19 cellular contexts compared by ENCODE assay signal in genomic region chr15:93070136-93070535, GRCh38. TPM values are rescaled to one million over a fixed set of nuclear protein-coding genes. Genes with fewer than 3 reads are reported as not detected.
DNase-seq lines count a peak whose midpoint lies in the region; ATAC-seq and TF ChIP-seq lines count a peak whose summit lies in the region.
"Had no signal": no experiment of that assay in that cellular context is flagged by ENCODE, and none has a peak within 500 bp of the region (broad histone marks: within the 10 kb centered on the region; RNA-seq: fewer than 3 reads in every experiment).

No MANE protein-coding gene starts in this region.

- no peak for TF ChIP-seq POLR2A in heart left ventricle (IDR thresholded peaks at IDR 0.05)

- peaks cover 0 to 55% (median 17%) of the 10 kb centered on the region in 12 donors for H3K4me1 ChIP-seq in heart left ventricle
- H3K4me1 ChIP-seq in neural progenitor cell, result peaks cover 83% of the 10 kb centered on the region

- H3K36me3 Mint-ChIP-seq in neural progenitor cell (peaks cover 32% of the 10 kb centered on the region), type B pancreatic cell (peaks cover 18% of the 10 kb centered on the region)
- peaks cover 5% of the 10 kb centered on the region for H3K36me3 Mint-ChIP-seq in activated T-helper 17 cell treated with anti-CD3 and anti-CD28 coated beads, Interleukin-2, amount 50 U/mL, for 72 hours (ENCODE audit: low read depth)

- H4K20me1 ChIP-seq in neural progenitor cell (ENCODE audit: low read depth), result peaks cover 98% of the 10 kb centered on the region

- H3K27ac Mint-ChIP-seq in neural progenitor cell, result no peak overlapping the region
- peak overlapping the region; percentile 90 for H3K27ac Mint-ChIP-seq in type B pancreatic cell
- no peak overlapping the region for H3K27ac Mint-ChIP-seq in activated T-helper 17 cell treated with anti-CD3 and anti-CD28 coated beads, Interleukin-2, amount 50 U/mL, for 72 hours
- H3K27ac Mint-ChIP-seq: activated CD4-positive, alpha-beta T cell treated with anti-CD3 and anti-CD28 coated beads for 36 hours; effector memory CD8-positive, alpha-beta T cell had no signal

- no peaks in the 10 kb centered on the region for H3K27me3 Mint-ChIP-seq in neural progenitor cell (ENCODE audit: insufficient read depth, low read depth)
- H3K27me3 Mint-ChIP-seq in type B pancreatic cell, result peaks cover 11% of the 10 kb centered on the region
- peaks cover 49% of the 10 kb centered on the region for H3K27me3 Mint-ChIP-seq in activated T-helper 17 cell treated with anti-CD3 and anti-CD28 coated beads, Interleukin-2, amount 50 U/mL, for 72 hours

- H3F3A ChIP-seq in neural progenitor cell (ENCODE audit: low read depth), result peaks cover 94% of the 10 kb centered on the region

- peaks cover 100% of the 10 kb centered on the region for H3K79me2 ChIP-seq in neural progenitor cell (ENCODE audit: low read depth)

- H3K4me2 ChIP-seq in neural progenitor cell, result peak overlapping the region; percentile 100

- TF ChIP-seq CTCF in heart left ventricle (IDR thresholded peaks at IDR 0.05), result no peak
- no peak for TF ChIP-seq CTCF in epithelial cell of esophagus (IDR thresholded peaks at IDR 0.05; ENCODE audit: insufficient read depth, low read depth, low read length, missing control alignments)
- no peak for TF ChIP-seq CTCF in neural progenitor cell (IDR thresholded peaks at IDR 0.05)
- TF ChIP-seq CTCF in type B pancreatic cell (conservative IDR thresholded peaks at IDR 0.05), result no peak

- no peak overlapping the region for H2AFZ ChIP-seq in neural progenitor cell (replicated peaks)

- H3K9me3 ChIP-seq in heart left ventricle, result no peaks in the 10 kb centered on the region
- no peaks in the 10 kb centered on the region for H3K9me3 ChIP-seq in neural progenitor cell (ENCODE audit: low read depth)

- DNase-seq in heart left ventricle, result no peak
- DNase-seq in left ventricle myocardium superior, result no peak
- peak; percentile 36 for DNase-seq in epithelial cell of esophagus (ENCODE audit: low read depth)
- DNase-seq in neural progenitor cell (ENCODE audit: low spot score), result no peak
- DNase-seq in type B pancreatic cell (ENCODE audit: extremely low spot score, unreplicated experiment), result no peak
- DNase-seq in NCI-H1930 (lab: John Stamatoyannopoulos, UW), result no peak
- DNase-seq in NCI-H774 (lab: John Stamatoyannopoulos, UW), result no peak
- DNase-seq: activated CD4-positive, alpha-beta T cell treated with anti-CD3 and anti-CD28 coated beads for 36 hours; activated effector memory CD4-positive, alpha-beta T cell treated with Interleukin-2 at 50 U/mL for 16 hours; DMS 273 treated with DMSO at 0.1 percent for 48 hours; effector memory CD8-positive, alpha-beta T cell; GF-D8; hypothalamus; midbrain; NCI-H1417 treated with DMSO at 0.1 percent for 48 hours; stimulated activated CD4-positive, alpha-beta T cell treated with anti-CD3 and anti-CD28 coated beads, Interleukin-4, amount 100 ng/mL, for 4 hours had no signal

- ATAC-seq in heart left ventricle (no peak), left ventricle myocardium superior (no peak)
- ATAC-seq in activated T-helper 17 cell treated with anti-CD3 and anti-CD28 coated beads, Interleukin-2, amount 50 U/mL, for 72 hours (replicated peaks), result no peak
- ATAC-seq: activated CD4-positive, alpha-beta T cell treated with anti-CD3 and anti-CD28 coated beads for 36 hours; effector memory CD8-positive, alpha-beta T cell; GM12878 had no signal

- peak overlapping the region; percentile 97 for H3K4me3 Mint-ChIP-seq in neural progenitor cell
- H3K4me3 Mint-ChIP-seq in type B pancreatic cell, result peak overlapping the region; percentile 97
- no peak overlapping the region for H3K4me3 Mint-ChIP-seq in activated T-helper 17 cell treated with anti-CD3 and anti-CD28 coated beads, Interleukin-2, amount 50 U/mL, for 72 hours
- H3K4me3 Mint-ChIP-seq: activated CD4-positive, alpha-beta T cell treated with anti-CD3 and anti-CD28 coated beads for 36 hours; central memory CD8-positive, alpha-beta T cell; effector memory CD8-positive, alpha-beta T cell had no signal

- H3K4me3 ChIP-seq in heart left ventricle (peak overlapping the region in 8 of 12 donors; percentile 64 to 77 (median 68)), epithelial cell of esophagus (ENCODE audit: low read length) (no peak overlapping the region), neural progenitor cell (peak overlapping the region; percentile 95)
- H3K4me3 ChIP-seq: GM12878 had no signal

- H3K27ac ChIP-seq in heart left ventricle (peak overlapping the region in 5 of 12 donors; percentile 20 to 91 (median 88)), neural progenitor cell (peak overlapping the region; percentile 83)

- no peak overlapping the region for H3K9ac ChIP-seq in neural progenitor cell

- H3K4me1 Mint-ChIP-seq in neural progenitor cell, result peaks cover 70% of the 10 kb centered on the region
- peaks cover 58% of the 10 kb centered on the region for H3K4me1 Mint-ChIP-seq in type B pancreatic cell (ENCODE audit: unreplicated experiment)
- peaks cover 6% of the 10 kb centered on the region for H3K4me1 Mint-ChIP-seq in activated T-helper 17 cell treated with anti-CD3 and anti-CD28 coated beads, Interleukin-2, amount 50 U/mL, for 72 hours

- peaks cover 5% of the 10 kb centered on the region for H3K9me3 Mint-ChIP-seq in neural progenitor cell
- no peaks in the 10 kb centered on the region for H3K9me3 Mint-ChIP-seq in type B pancreatic cell
- no peaks in the 10 kb centered on the region for H3K9me3 Mint-ChIP-seq in activated T-helper 17 cell treated with anti-CD3 and anti-CD28 coated beads, Interleukin-2, amount 50 U/mL, for 72 hours
- H3K9me3 Mint-ChIP-seq: central memory CD8-positive, alpha-beta T cell; effector memory CD8-positive, alpha-beta T cell had no signal

- intact Hi-C loops in heart left ventricle (cut with DNase I), result loop anchor here in 1 of 10 donors (5.0 kb wide), 1 partner anchor 38 kb away; no protein-coding TSS in a partner anchor
- intact Hi-C loops in left ventricle myocardium superior (cut with micrococcal nuclease), result loop anchor here (5.0 kb wide), 1 partner anchor 33 kb away; no protein-coding TSS in a partner anchor

- peaks cover 0 to 42% (median 0%) of the 10 kb centered on the region in 9 donors for H3K27me3 ChIP-seq in heart left ventricle
- no peaks in the 10 kb centered on the region for H3K27me3 ChIP-seq in neural progenitor cell

- 72 to 80% (median 78%) methylated on average over 10 of the region's 10 CpGs for WGBS in heart left ventricle, 4 donors

- peaks cover 0 to 5% (median 0%) of the 10 kb centered on the region in 9 donors for H3K36me3 ChIP-seq in heart left ventricle
- peaks cover 6% of the 10 kb centered on the region for H3K36me3 ChIP-seq in neural progenitor cell

RNA-seq across cellular contexts. Expression of gene RGMA, which starts 18.9 kb away (rescaled TPM):
- total RNA-seq in heart left ventricle, result 10 to 100 TPM; 10.2 to 20.8 (median 14.8) TPM
- 10 to 100 TPM in 1 of 2 donors, 1 to 10 TPM in 1; 4.7 to 15.2 TPM for polyA plus RNA-seq in heart left ventricle
- 27.0 TPM for total RNA-seq in left ventricle myocardium superior
- total RNA-seq in neural progenitor cell (ENCODE audit: low replicate concordance), result 41.4 and 85.1 TPM in 2 replicates
- total RNA-seq in type B pancreatic cell (ENCODE audit: low replicate concordance), result 37.0 and 41.6 TPM in 2 replicates
- under 1 TPM; 0.15 to 0.26 TPM for total RNA-seq in activated T-helper 17 cell treated with anti-CD3 and anti-CD28 coated beads, Interleukin-2, amount 50 U/mL, for 72 hours
- total RNA-seq: GM12878 had no signal
- polyA plus RNA-seq: GM12878 had no signal

Comparison
In these comparisons a context has a peak if more than half of its experiments do, and no peak if none do; other contexts are left out.
1. RNA of gene RGMA, which starts 18.9 kb away (total RNA-seq): 41.4 to 85.1 TPM in neural progenitor cell, 37.0 to 41.6 TPM in type B pancreatic cell, 27.0 TPM in left ventricle myocardium superior (single experiment) and 10.2 to 20.8 TPM in heart left ventricle; 0.15 to 0.26 TPM in activated T-helper 17 cell treated with anti-CD3 and anti-CD28 coated beads, Interleukin-2, amount 50 U/mL, for 72 hours; every median in the first group is over 4 times any median in the second.